23 cellular contexts compared by ENCODE assay signal in the genomic region with DNA sequence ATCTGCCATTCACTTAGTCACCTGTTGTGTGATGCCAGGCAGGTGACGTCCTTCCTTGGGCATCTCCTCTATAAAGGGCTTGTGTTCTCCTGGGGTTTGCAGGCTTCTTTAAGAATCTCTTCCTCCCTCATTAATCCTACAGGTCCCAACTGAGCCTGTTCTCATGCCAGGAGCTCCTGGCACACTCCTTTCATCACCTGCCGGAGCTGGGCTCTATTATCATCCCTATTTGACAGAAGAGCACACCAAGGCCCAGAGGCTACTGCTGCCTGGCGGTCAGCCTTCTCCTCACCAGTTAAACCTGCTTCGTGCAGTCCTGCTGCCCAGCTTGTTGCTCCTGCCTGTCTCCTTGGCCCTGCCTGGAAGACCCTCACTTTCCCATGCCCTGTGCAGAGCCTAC. TPM values are rescaled to one million over a fixed set of nuclear protein-coding genes. Genes with fewer than 3 reads are reported as not detected.
DNase-seq lines count a peak whose midpoint lies in the region; ATAC-seq and TF ChIP-seq lines count a peak whose summit lies in the region.
"Had no signal": no experiment of that assay in that cellular context is flagged by ENCODE, and none has a peak within 500 bp of the region (broad histone marks: within the 10 kb centered on the region; RNA-seq: fewer than 3 reads in every experiment).

No MANE protein-coding gene starts in this region.

- peak overlapping the region; percentile 23 for H3K9ac ChIP-seq in endocrine pancreas (ENCODE audit: control insufficient read depth, insufficient read depth, low read length)

- H3K27me3 Mint-ChIP-seq in CD8-positive, alpha-beta T cell (ENCODE audit: low read depth): no peaks in the 10 kb centered on the region

- DNase-seq in CD8-positive, alpha-beta T cell: no peak
- DNase-seq in PC-9 (peak in 1 of 2 experiments; percentile 49), gastrocnemius medialis (no peak), globus pallidus (ENCODE audit: low spot score) (no peak), HuH-7 (ENCODE audit: low spot score) (no peak), NCI-H1417 (lab: John Stamatoyannopoulos, UW) (no peak)
- no peak for DNase-seq in effector memory CD4-positive, alpha-beta T cell
- DNase-seq: activated CD4-positive, alpha-beta T cell treated with anti-CD3 and anti-CD28 coated beads, Interleukin-2, amount 50 U/mL, for 1 hour; activated CD8-positive, alpha-beta memory T cell treated with anti-CD3 and anti-CD28 coated beads, Interleukin-2, amount 50 U/mL, for 48 hours; activated effector memory CD4-positive, alpha-beta T cell treated with anti-CD3 and anti-CD28 coated beads, Interleukin-2, amount 50 U/mL, for 16 hours; DMS79 treated with DMSO at 0.1 percent for 48 hours; glutamatergic neuron; left lung; NCI-H187 treated with DMSO at 0.1 percent for 48 hours; NCI-H748 treated with DMSO at 0.1 percent for 48 hours; right lobe of liver; thyroid gland had no signal

- peaks cover 14% of the 10 kb centered on the region for H3K36me3 Mint-ChIP-seq in CD8-positive, alpha-beta T cell

- peaks cover 94% of the 10 kb centered on the region for H3K79me2 ChIP-seq in PC-9 (ENCODE audit: low read depth)

- in situ Hi-C loops in gastrocnemius medialis (cut with MboI; ENCODE audit: low sequenced_read_pairs in 4 of 4): no loop called here

- no peak overlapping the region for H2AFZ ChIP-seq in PC-9

- no peak for TF ChIP-seq CTCF in CD8-positive, alpha-beta T cell (IDR thresholded peaks at IDR 0.05)
- TF ChIP-seq CTCF in PC-9 (conservative IDR thresholded peaks at IDR 0.05): no peak
- no peak for TF ChIP-seq CTCF in gastrocnemius medialis (IDR thresholded peaks at IDR 0.05 in 4 of 5, conservative IDR thresholded peaks at IDR 0.05 in 1 of 5)

- H3F3A ChIP-seq in PC-9 (ENCODE audit: insufficient read depth, low read depth): peaks cover 56% of the 10 kb centered on the region

- H3K9me3 Mint-ChIP-seq in CD8-positive, alpha-beta T cell: no peaks in the 10 kb centered on the region
- H3K9me3 Mint-ChIP-seq: T-helper 1 cell treated with Interleukin-12 subunit alpha and Interleukin-12 subunit beta and Interleukin-4 antibody, amounts not matched to agents 30 μg/mL and 1 μg/mL, for 36 hours had no signal

- no peak overlapping the region for H3K4me3 Mint-ChIP-seq in CD8-positive, alpha-beta T cell
- H3K4me3 Mint-ChIP-seq: T-helper 1 cell treated with Interleukin-12 subunit alpha and Interleukin-12 subunit beta and Interleukin-4 antibody, amounts not matched to agents 30 μg/mL and 1 μg/mL, for 36 hours had no signal

- H3K4me2 ChIP-seq in PC-9: 0 out of 2 replicates have a peak overlapping the region, but pooled peaks have one; percentile 15

- peaks cover 36% of the 10 kb centered on the region for H4K20me1 ChIP-seq in PC-9 (ENCODE audit: insufficient read depth)

- H3K27me3 ChIP-seq in CD8-positive, alpha-beta T cell (ENCODE audit: insufficient read depth, low read length): no peaks in the 10 kb centered on the region
- H3K27me3 ChIP-seq in PC-9 (ENCODE audit: insufficient read depth, low read depth): no peaks in the 10 kb centered on the region
- no peaks in the 10 kb centered on the region for H3K27me3 ChIP-seq in endocrine pancreas (ENCODE audit: control insufficient read depth, insufficient read depth, low read length)
- H3K27me3 ChIP-seq in gastrocnemius medialis: no peaks in the 10 kb centered on the region
- no peaks in the 10 kb centered on the region for H3K27me3 ChIP-seq in effector memory CD4-positive, alpha-beta T cell (replicated peaks; ENCODE audit: control insufficient read depth, insufficient read depth, low read length, poor library complexity, severe bottlenecking)
- H3K27me3 ChIP-seq: cardiac muscle cell, left lung, neutrophil, right lobe of liver, thyroid gland had no signal

- TSS peak; percentile 32 for BruUV-seq in PC-9 (replicated peaks; lab: Mats Ljungman, UMichigan)

- no peak for TF ChIP-seq POLR2A in gastrocnemius medialis (IDR thresholded peaks at IDR 0.05)

- no peak overlapping the region for H3K4me3 ChIP-seq in CD8-positive, alpha-beta T cell (ENCODE audit: low read depth, low read length)
- H3K4me3 ChIP-seq in PC-9 (no peak overlapping the region), endocrine pancreas (ENCODE audit: control insufficient read depth, insufficient read depth, low read length) (no peak overlapping the region), gastrocnemius medialis (no peak overlapping the region)
- no peak overlapping the region for H3K4me3 ChIP-seq in effector memory CD4-positive, alpha-beta T cell (ENCODE audit: insufficient read depth, low read depth, low read length, poor library complexity, severe bottlenecking)
- H3K4me3 ChIP-seq: cardiac muscle cell, K562, left lung, right lobe of liver, thyroid gland had no signal

- no peaks in the 10 kb centered on the region for H3K36me3 ChIP-seq in CD8-positive, alpha-beta T cell (ENCODE audit: insufficient read depth, low read length)
- H3K36me3 ChIP-seq in PC-9 (ENCODE audit: low read depth) (no peaks in the 10 kb centered on the region; the same call in 1 of the 2 replicates), endocrine pancreas (ENCODE audit: control insufficient read depth, insufficient read depth, low read length) (no peaks in the 10 kb centered on the region), gastrocnemius medialis (no peaks in the 10 kb centered on the region)
- no peaks in the 10 kb centered on the region for H3K36me3 ChIP-seq in effector memory CD4-positive, alpha-beta T cell (ENCODE audit: control insufficient read depth, insufficient read depth, low read length)
- H3K36me3 ChIP-seq: cardiac muscle cell, neutrophil, right lobe of liver, thyroid gland had no signal

- H3K27ac ChIP-seq in CD8-positive, alpha-beta T cell (ENCODE audit: low read depth, low read length): no peak overlapping the region
- H3K27ac ChIP-seq in PC-9 (peak overlapping the region; percentile 9; the same call in 1 of the 2 replicates), gastrocnemius medialis (peak overlapping the region in 3 of 4 donors; percentile 29 to 53 (median 33))
- H3K27ac ChIP-seq in effector memory CD4-positive, alpha-beta T cell (ENCODE audit: insufficient read depth, low read length, poor library complexity, severe bottlenecking): no peak overlapping the region
- H3K27ac ChIP-seq: cardiac muscle cell, left lung, neutrophil, right lobe of liver, thyroid gland, VCaP had no signal

- H3K4me1 Mint-ChIP-seq in CD8-positive, alpha-beta T cell (ENCODE audit: low read depth): peaks cover 30% of the 10 kb centered on the region

- intact Hi-C loops in CD8-positive, alpha-beta T cell (cut with DNase I, micrococcal nuclease): loop anchor here in 1 of 2 experiments (2.0 kb wide), 1 partner anchor 14 kb away; no protein-coding TSS in a partner anchor
- intact Hi-C loops in PC-9 (cut with micrococcal nuclease; ENCODE audit: unreplicated experiment): no loop called here
- intact Hi-C loops in gastrocnemius medialis (cut with DNase I; ENCODE audit: low total_unique reads): no loop called here

- H3K9me3 ChIP-seq in CD8-positive, alpha-beta T cell (ENCODE audit: low read length): no peaks in the 10 kb centered on the region
- H3K9me3 ChIP-seq in PC-9 (ENCODE audit: insufficient read depth, low read depth) (no peaks in the 10 kb centered on the region), endocrine pancreas (ENCODE audit: control insufficient read depth, low read length) (no peaks in the 10 kb centered on the region), gastrocnemius medialis (no peaks in the 10 kb centered on the region)
- H3K9me3 ChIP-seq in effector memory CD4-positive, alpha-beta T cell (ENCODE audit: control insufficient read depth, low read length): no peaks in the 10 kb centered on the region
- H3K9me3 ChIP-seq: left lung, neutrophil, right lobe of liver, thyroid gland had no signal

- peaks cover 31% of the 10 kb centered on the region for H3K4me1 ChIP-seq in CD8-positive, alpha-beta T cell (ENCODE audit: insufficient read depth, low read length)
- H3K4me1 ChIP-seq in PC-9 (replicated peaks; ENCODE audit: insufficient read depth) (peaks cover 73% of the 10 kb centered on the region), endocrine pancreas (ENCODE audit: control insufficient read depth, insufficient read depth, low read length) (no peaks in the 10 kb centered on the region), gastrocnemius medialis (peaks cover 0 to 8% of the 10 kb centered on the region in 2 donors)
- H3K4me1 ChIP-seq in effector memory CD4-positive, alpha-beta T cell (ENCODE audit: control insufficient read depth, insufficient read depth, low read length, poor library complexity, severe bottlenecking): no peaks in the 10 kb centered on the region
- H3K4me1 ChIP-seq: right lobe of liver had no signal

- no peak for ATAC-seq in CD8-positive, alpha-beta T cell
- no peak for ATAC-seq in gastrocnemius medialis
- ATAC-seq: K562, left lung, right lobe of liver had no signal

- POLR2A ChIA-PET in CD8-positive, alpha-beta T cell (lab: Charles Lee): no interaction called here
- POLR2A ChIA-PET in PC-9 (lab: Charles Lee; ENCODE audit: unreplicated experiment): interaction anchor here (0.5 kb wide), 1 partner anchor 42 kb away, joined by 12 read pairs; no protein-coding TSS in a partner anchor

- H3K27ac Mint-ChIP-seq in CD8-positive, alpha-beta T cell: peak overlapping the region; percentile 22
- H3K27ac Mint-ChIP-seq: T-helper 1 cell treated with Interleukin-12 subunit alpha and Interleukin-12 subunit beta and Interleukin-4 antibody, amounts not matched to agents 30 μg/mL and 1 μg/mL, for 36 hours had no signal

- CTCF ChIA-PET in CD8-positive, alpha-beta T cell (lab: Charles Lee): interaction anchor here (1.7 kb wide), 1 partner anchor 80 kb away, joined by 8 read pairs; no protein-coding TSS in a partner anchor
- CTCF ChIA-PET in PC-9 (lab: Charles Lee): no interaction called here

- no peaks in the 10 kb centered on the region for H3K9me2 ChIP-seq in PC-9 (ENCODE audit: insufficient read depth)

RNA-seq across cellular contexts. Expression of gene RAI1, which starts 51.2 kb away (rescaled TPM):
- 10 to 100 TPM; 22.9 to 23.5 TPM for total RNA-seq in CD8-positive, alpha-beta T cell
- total RNA-seq in PC-9 (2021) (86.3 and 92.9 TPM in 2 replicates), gastrocnemius medialis (1 to 10 TPM; 2.1 to 6.7 (median 4.3) TPM)

Comparison
In these comparisons a context has a peak if more than half of its experiments do, and no peak if none do; other contexts are left out.
1. H3K27ac ChIP-seq: peak in PC-9 (single experiment) and gastrocnemius medialis (3 of 4); none in CD8-positive, alpha-beta T cell (single experiment) and effector memory CD4-positive, alpha-beta T cell (single experiment).